Comparison of ENCODE assay signal across 8 cellular contexts in genomic region chr11:119381186-119381988, GRCh38. TPM values are rescaled to one million over a fixed set of nuclear protein-coding genes. Genes with fewer than 3 reads are reported as not detected.
DNase-seq lines count a peak whose midpoint lies in the region; ATAC-seq and TF ChIP-seq lines count a peak whose summit lies in the region.

Gene USP2, minus strand, starts transcription at chr11:119381690. Its CDS starts 8,210 bp downstream, at chr11:119373480.

- no peaks in the 10 kb centered on the region for H3K9me3 Mint-ChIP-seq in activated naive CD8-positive, alpha-beta T cell treated with anti-CD3 and anti-CD28 coated beads for 36 hours
- H3K9me3 Mint-ChIP-seq in glutamatergic neuron (ENCODE audit: unreplicated experiment): no peaks in the 10 kb centered on the region

- H3K27ac ChIP-seq in testis: peak within 1 kb of the TSS in 1 of 2 donors; percentile 52

- no peaks in the 10 kb centered on the region for H3K36me3 Mint-ChIP-seq in activated naive CD8-positive, alpha-beta T cell treated with anti-CD3 and anti-CD28 coated beads for 36 hours
- no peaks in the 10 kb centered on the region for H3K36me3 Mint-ChIP-seq in glutamatergic neuron (ENCODE audit: unreplicated experiment)

- no peaks in the 10 kb centered on the region for H3K27me3 Mint-ChIP-seq in activated naive CD8-positive, alpha-beta T cell treated with anti-CD3 and anti-CD28 coated beads for 36 hours
- H3K27me3 Mint-ChIP-seq in glutamatergic neuron (ENCODE audit: unreplicated experiment): peaks cover 2% of the 10 kb centered on the region

- H3K9me3 ChIP-seq in testis: no peaks in the 10 kb centered on the region

- H3K27ac Mint-ChIP-seq in activated naive CD8-positive, alpha-beta T cell treated with anti-CD3 and anti-CD28 coated beads for 36 hours: peak within 1 kb of the TSS; percentile 86
- peak within 1 kb of the TSS; percentile 8 for H3K27ac Mint-ChIP-seq in glutamatergic neuron (ENCODE audit: unreplicated experiment)

- H3K4me1 Mint-ChIP-seq in activated naive CD8-positive, alpha-beta T cell treated with anti-CD3 and anti-CD28 coated beads for 36 hours: peaks cover 5% of the 10 kb centered on the region
- peaks cover 4% of the 10 kb centered on the region for H3K4me1 Mint-ChIP-seq in glutamatergic neuron (ENCODE audit: low read depth, unreplicated experiment)

- peak; percentile 99 for ATAC-seq in HG02678 (IDR thresholded peaks at IDR 0.05; ENCODE audit: unreplicated experiment)
- ATAC-seq in omental fat pad (ENCODE audit: low FRiP score): peak; percentile 97

- intact Hi-C loops in testis (cut with DNase I; ENCODE audit: low total_unique reads): no loop called here

- WGBS in testis, 2 donors: 0 to 1% methylated on average over 24 to 33 of the region's 54 CpGs

- no peaks in the 10 kb centered on the region for H3K36me3 ChIP-seq in testis (ENCODE audit: low read depth, missing control alignments)

- H3K4me1 ChIP-seq in testis: peaks cover 8% of the 10 kb centered on the region

- no peak for TF ChIP-seq POLR2A in testis (IDR thresholded peaks at IDR 0.05)

- TF ChIP-seq CTCF in GM10266 (IDR thresholded peaks at IDR 0.05; ENCODE audit: control insufficient read depth, insufficient read depth, low read depth, missing control alignments): peak; percentile 91
- peak; percentile 88 for TF ChIP-seq CTCF in glutamatergic neuron (IDR thresholded peaks at IDR 0.05; ENCODE audit: partially characterized antibody, unreplicated experiment)
- TF ChIP-seq CTCF in omental fat pad (IDR thresholded peaks at IDR 0.05): peak in 2 of 3 donors; percentile 16 to 62
- TF ChIP-seq CTCF in testis (IDR thresholded peaks at IDR 0.05): peak; percentile 83 to 97 (median 85)

- H3K27me3 ChIP-seq in testis: no peaks in the 10 kb centered on the region

- no peak within 1 kb of the TSS for H3K4me3 Mint-ChIP-seq in activated naive CD8-positive, alpha-beta T cell treated with anti-CD3 and anti-CD28 coated beads for 36 hours
- no peak within 1 kb of the TSS for H3K4me3 Mint-ChIP-seq in glutamatergic neuron (ENCODE audit: unreplicated experiment)

- DNase-seq in GM10266 (ENCODE audit: extremely low spot score) (peak; percentile 92), NCI-H1105 treated with DMSO at 0.1 percent for 48 hours (lab: John Stamatoyannopoulos, UW) (peak; percentile 97), SKM-1 (lab: John Stamatoyannopoulos, UW; ENCODE audit: unreplicated experiment) (peak; percentile 88), glutamatergic neuron (peak; percentile 97), omental fat pad (ENCODE audit: low spot score) (peak; percentile 91), testis (peak; percentile 98)
- peak; percentile 99 for DNase-seq in activated naive CD8-positive, alpha-beta T cell treated with anti-CD3 and anti-CD28 coated beads for 36 hours

- peak within 1 kb of the TSS; percentile 45 to 55 for H3K4me3 ChIP-seq in testis

RNA-seq across cellular contexts. Expression of gene USP2, which starts in this region (rescaled TPM):
- total RNA-seq in activated naive CD8-positive, alpha-beta T cell treated with anti-CD3 and anti-CD28 coated beads for 36 hours: 1 to 10 TPM in 1 of 2 experiments, under 1 TPM in 1; 0.82 to 1.4 TPM
- total RNA-seq in glutamatergic neuron (ENCODE audit: unreplicated experiment): 2.6 TPM
- total RNA-seq in omental fat pad: 10 to 100 TPM in 2 of 4 donors, under 1 TPM in 2; 0.63 to 18.7 (median 9.2) TPM
- 100 to 1,000 TPM in 1 of 2 donors, 10 to 100 TPM in 1; 41.2 to 100 TPM for total RNA-seq in testis
- 168 TPM for polyA plus RNA-seq in testis (ENCODE audit: insufficient read depth, low read depth, low replicate concordance)

Comparison
In these comparisons a context has a peak if more than half of its experiments do, and no peak if none do; other contexts are left out.
1. CTCF ChIP-seq: peak in every context shown above with its lines; median percentile 91 in GM10266; 88 in glutamatergic neuron; 85 in testis; 39 in omental fat pad.